In genomic region chr12:46177842-46178608, GRCh38 we compare ENCODE assay signal across 1 cellular context.
A peak's percentile ranks its signal among the peaks of the same experiment; 100 is the strongest.
TF ChIP-seq lines count a peak whose summit lies in the region.

No MANE protein-coding gene starts in this region.

TF ChIP-seq in GM12878, 131 proteins besides CTCF, POLR2A, EP300 and RAD21 (continued from another document):
- TF ChIP-seq ZBTB40 (IDR thresholded peaks at IDR 0.05; ENCODE audit: borderline replicate concordance) = no peak
- TF ChIP-seq REST (IDR thresholded peaks at IDR 0.05; ENCODE audit: low read depth, low read length) = no peak
- TF ChIP-seq MEF2A (IDR thresholded peaks at IDR 0.05; ENCODE audit: insufficient read depth, low read depth, low read length) = no peak
- TF ChIP-seq USF2 (IDR thresholded peaks at IDR 0.05; ENCODE audit: borderline replicate concordance, low read depth, low read length) = no peak
- no peak for TF ChIP-seq CEBPZ (IDR thresholded peaks at IDR 0.05; ENCODE audit: low read depth, low read length)
- TF ChIP-seq PAX5 (IDR thresholded peaks at IDR 0.05; ENCODE audit: borderline replicate concordance, low read depth, low read length) = no peak
- no peak for TF ChIP-seq ZNF274 (IDR thresholded peaks at IDR 0.05; ENCODE audit: insufficient read depth, insufficient read length)
- TF ChIP-seq SPI1 (IDR thresholded peaks at IDR 0.05; ENCODE audit: borderline replicate concordance, insufficient read depth, low read depth, low read length) = 0 out of 2 replicates have a peak, but pooled peaks have one; percentile 4
- TF ChIP-seq IKZF1 (conservative IDR thresholded peaks at IDR 0.05) = peak; percentile 75
- TF ChIP-seq ZNF207 (IDR thresholded peaks at IDR 0.05; ENCODE audit: borderline replicate concordance) = no peak
- TF ChIP-seq USF1 (IDR thresholded peaks at IDR 0.05; ENCODE audit: borderline replicate concordance, extremely low read length, insufficient read depth, low read depth, low read length) = no peak
- TF ChIP-seq SUPT20H (IDR thresholded peaks at IDR 0.05; ENCODE audit: borderline replicate concordance, control insufficient read depth, low read depth, low read length) = no peak
- TF ChIP-seq TCF7 (IDR thresholded peaks at IDR 0.05; ENCODE audit: borderline replicate concordance) = no peak
- peak; percentile 46; the same call in 1 of the 2 replicates for TF ChIP-seq ATF2 (IDR thresholded peaks at IDR 0.05; ENCODE audit: low read length)
- TF ChIP-seq TARDBP (IDR thresholded peaks at IDR 0.05; ENCODE audit: borderline replicate concordance) = no peak
- TF ChIP-seq TCF3 (IDR thresholded peaks at IDR 0.05; ENCODE audit: borderline replicate concordance, insufficient read depth, low read depth, low read length) = no peak
- peak; percentile 12; the same call in 1 of the 2 replicates for TF ChIP-seq MLLT1 (IDR thresholded peaks at IDR 0.05)
- no peak for TF ChIP-seq BACH1 (IDR thresholded peaks at IDR 0.05; ENCODE audit: borderline replicate concordance)
- TF ChIP-seq IRF4 (IDR thresholded peaks at IDR 0.05; ENCODE audit: low read depth, low read length) = no peak
- TF ChIP-seq RUNX3 (IDR thresholded peaks at IDR 0.05; ENCODE audit: low read length) = peak; percentile 87
- no peak for TF ChIP-seq TAF1 (IDR thresholded peaks at IDR 0.05; ENCODE audit: borderline replicate concordance, low read depth, low read length)
- no peak for TF ChIP-seq NKRF (conservative IDR thresholded peaks at IDR 0.05)
- no peak for TF ChIP-seq SMARCA5 (IDR thresholded peaks at IDR 0.05)
- no peak for TF ChIP-seq TBL1XR1 (IDR thresholded peaks at IDR 0.05; ENCODE audit: low read depth, low read length)
- TF ChIP-seq SMC3 (IDR thresholded peaks at IDR 0.05; ENCODE audit: borderline replicate concordance, low read length) = no peak
- no peak for TF ChIP-seq CBFB (IDR thresholded peaks at IDR 0.05; ENCODE audit: low read depth)
- no peak; the same call in 1 of the 2 replicates for TF ChIP-seq YY1 (IDR thresholded peaks at IDR 0.05; ENCODE audit: low read depth, low read length)
- peak; percentile 89 for TF ChIP-seq HSF1 (IDR thresholded peaks at IDR 0.05; ENCODE audit: low read depth, low read length)
- peak; percentile 65 for TF ChIP-seq POLR2AphosphoS5 (IDR thresholded peaks at IDR 0.05; ENCODE audit: low read length)
